1 cellular context compared by ENCODE assay signal in the genomic region with DNA sequence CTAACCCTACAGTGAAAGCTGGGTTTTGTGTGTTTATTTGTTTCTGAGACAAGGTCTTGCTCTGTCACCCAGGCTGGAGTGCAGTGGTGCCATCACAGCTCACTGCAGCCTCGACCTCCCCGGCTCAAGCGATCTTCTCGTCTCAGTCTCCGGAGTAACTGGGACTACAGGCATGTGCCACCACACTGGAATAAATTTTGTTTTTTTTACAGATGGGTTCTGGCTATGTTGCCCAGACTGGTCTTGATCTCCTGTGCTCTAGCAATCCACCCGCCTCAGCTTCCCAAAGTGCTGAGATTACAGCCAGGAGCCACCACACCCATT.
TF ChIP-seq lines count a peak whose summit lies in the region.

No MANE protein-coding gene starts in this region.

TF ChIP-seq in GM23338, 12 proteins besides CTCF, POLR2A, EP300 and RAD21 (continued from another document):
- no peak for TF ChIP-seq ZNF462 (CRISPR knock-in tag; IDR thresholded peaks at IDR 0.05)
- TF ChIP-seq NANOG (IDR thresholded peaks at IDR 0.05; ENCODE audit: borderline replicate concordance): no peak
- no peak for TF ChIP-seq STAT1 (IDR thresholded peaks at IDR 0.05; ENCODE audit: unreplicated experiment)
- TF ChIP-seq CREB1 (CRISPR knock-in tag; IDR thresholded peaks at IDR 0.05; ENCODE audit: low read depth): no peak
- TF ChIP-seq REST (IDR thresholded peaks at IDR 0.05; ENCODE audit: unreplicated experiment): no peak
- no peak for TF ChIP-seq ZNF331 (CRISPR knock-in tag; IDR thresholded peaks at IDR 0.05; ENCODE audit: low read depth)
